ENCODE assay signal across 8 cellular contexts in genomic region chr21:44455524-44456206, GRCh38. TPM values are rescaled to one million over a fixed set of nuclear protein-coding genes. Genes with fewer than 3 reads are reported as not detected.
DNase-seq lines count a peak whose midpoint lies in the region; ATAC-seq lines count a peak whose summit lies in the region.

No MANE protein-coding gene starts in this region.

- H3K4me3 ChIP-seq in BLaER1 treated with 17β-estradiol and CSF1 and Interleukin-3, amounts not matched to agents 10 nM and 100 nM = peak overlapping the region; percentile 64 to 76 (median 70)

- peaks cover 26 to 46% (median 35%) of the 10 kb centered on the region in 10 experiments for H3K4me1 ChIP-seq in BLaER1 treated with 17β-estradiol and CSF1 and Interleukin-3, amounts not matched to agents 10 nM and 100 nM

- peak overlapping the region; percentile 63 to 80 (median 75) for H3K9ac ChIP-seq in BLaER1 treated with 17β-estradiol and CSF1 and Interleukin-3, amounts not matched to agents 10 nM and 100 nM

- peak; percentile 52 for ATAC-seq in GM21447 (IDR thresholded peaks at IDR 0.05; ENCODE audit: unreplicated experiment)

- H3K27ac ChIP-seq in BLaER1 treated with 17β-estradiol and CSF1 and Interleukin-3, amounts not matched to agents 10 nM and 100 nM = peak overlapping the region in 10 of 11 experiments; percentile 44 to 62 (median 59); a peak in 21 of 22 replicates

- peaks cover 0 to 11% (median 0%) of the 10 kb centered on the region in 11 experiments; a peak in 3 of 22 replicates for H3K36me3 ChIP-seq in BLaER1 treated with 17β-estradiol and CSF1 and Interleukin-3, amounts not matched to agents 10 nM and 100 nM

- peak overlapping the region; percentile 84 to 98 (median 93) for H3K4me2 ChIP-seq in BLaER1 treated with 17β-estradiol and CSF1 and Interleukin-3, amounts not matched to agents 10 nM and 100 nM

- H4K20me1 ChIP-seq in BLaER1 treated with 17β-estradiol and CSF1 and Interleukin-3, amounts not matched to agents 10 nM and 100 nM = peaks cover 0 to 25% (median 0%) of the 10 kb centered on the region in 11 experiments; a peak in 4 of 22 replicates

- DNase-seq in NOMO-1 (lab: John Stamatoyannopoulos, UW; ENCODE audit: unreplicated experiment in 2 of 2) = peak; percentile 61 to 62
- DNase-seq in astrocyte of the hippocampus (ENCODE audit: low read depth, low spot score) = peak; percentile 47
- DNase-seq in iris pigment epithelial cell (ENCODE audit: low read depth) = peak; percentile 27
- DNase-seq in stimulated activated CD4-positive, alpha-beta T cell treated with anti-CD3 and anti-CD28 coated beads, Interleukin-15, amount 100 ng/mL, for 24 hours = peak; percentile 55
- DNase-seq in cerebellum (ENCODE audit: low spot score) = no peak
- no peak for DNase-seq in H4 (ENCODE audit: low spot score)

- H3K27me3 ChIP-seq in BLaER1 treated with 17β-estradiol and CSF1 and Interleukin-3, amounts not matched to agents 10 nM and 100 nM = peaks cover 0 to 5% (median 0%) of the 10 kb centered on the region in 11 experiments; a peak in 1 of 22 replicates

- peaks cover 19 to 29% (median 25%) of the 10 kb centered on the region in 11 experiments for H3K9me3 ChIP-seq in BLaER1 treated with 17β-estradiol and CSF1 and Interleukin-3, amounts not matched to agents 10 nM and 100 nM (replicated peaks in 1 of 11)

RNA-seq across cellular contexts. Expression of gene LRRC3, which starts 0.4 kb away (rescaled TPM):
- total RNA-seq in cerebellum = 6.4 TPM
- 0.37 and 0.52 TPM in 2 replicates for total RNA-seq in H4 (2014; rRNA removed; shearing (Covaris generic))

Comparison
In these comparisons a context has a peak if more than half of its experiments do, and no peak if none do; other contexts are left out.
1. DNase-seq: peak in NOMO-1 (2 of 2), astrocyte of the hippocampus (single experiment), iris pigment epithelial cell (single experiment) and stimulated activated CD4-positive, alpha-beta T cell treated with anti-CD3 and anti-CD28 coated beads, Interleukin-15, amount 100 ng/mL, for 24 hours (single experiment); none in cerebellum (single experiment) and H4 (single experiment).